ENCODE assay signal across 8 cellular contexts in genomic region chr2:55693181-55694125, GRCh38. TPM values are rescaled to one million over a fixed set of nuclear protein-coding genes. Genes with fewer than 3 reads are reported as not detected.
DNase-seq lines count a peak whose midpoint lies in the region; ATAC-seq and TF ChIP-seq lines count a peak whose summit lies in the region.

PNPT1 (minus strand) TSS chr2:55693844; CDS start chr2:55693823, 21 bp downstream.

- H3K9me3 Mint-ChIP-seq in activated naive CD4-positive, alpha-beta T cell treated with anti-CD3 and anti-CD28 coated beads, Interleukin-2, amount 50 U/mL, for 24 hours: no peaks in the 10 kb centered on the region

- H3K27ac ChIP-seq in osteoblast (ENCODE audit: low read depth, low read length) (peak within 1 kb of the TSS; percentile 73), thoracic aorta (peak within 1 kb of the TSS in 1 of 2 donors; percentile 11)

- H3K4me3 ChIP-seq in GM06990 (replicated peaks; ENCODE audit: low read depth, low read length) (peak within 1 kb of the TSS; percentile 86), osteoblast (ENCODE audit: insufficient read depth, low read length) (peak within 1 kb of the TSS; percentile 98), thoracic aorta (peak within 1 kb of the TSS; percentile 86)

- H4K20me1 ChIP-seq in osteoblast (ENCODE audit: insufficient read depth, low read length): no peaks in the 10 kb centered on the region

- peak within 1 kb of the TSS; percentile 100 for H2AFZ ChIP-seq in osteoblast (ENCODE audit: low read length)

- DNase-seq in GM06990 (ENCODE audit: extremely low read depth, insufficient read length) (peak; percentile 96), NCI-H1092 (lab: John Stamatoyannopoulos, UW) (peak; percentile 87), glomerular visceral epithelial cell (ENCODE audit: extremely low spot score) (peak; percentile 87), osteoblast (ENCODE audit: insufficient read length, low spot score, missing footprints) (peak; percentile 99), thoracic aorta (ENCODE audit: low spot score) (peak; percentile 65)

- ATAC-seq in HG02588 (IDR thresholded peaks at IDR 0.05; ENCODE audit: unreplicated experiment) (peak; percentile 100), SK-N-SH treated with all-trans-retinoic acid at 6 μM for 48 hours (peak; percentile 100), thoracic aorta (ENCODE audit: insufficient number of reproducible peaks, low FRiP score, low read depth) (peak; percentile 95)

- peak within 1 kb of the TSS; percentile 96 for H3K4me2 ChIP-seq in osteoblast (ENCODE audit: insufficient read depth, low read length)

- peaks cover 43% of the 10 kb centered on the region for H3K4me1 Mint-ChIP-seq in activated naive CD4-positive, alpha-beta T cell treated with anti-CD3 and anti-CD28 coated beads, Interleukin-2, amount 50 U/mL, for 24 hours

- H3K36me3 Mint-ChIP-seq in activated naive CD4-positive, alpha-beta T cell treated with anti-CD3 and anti-CD28 coated beads, Interleukin-2, amount 50 U/mL, for 24 hours: peaks cover 16% of the 10 kb centered on the region

- H3K27me3 ChIP-seq in GM06990 (replicated peaks; ENCODE audit: control insufficient read depth, insufficient read depth, low read length) (no peaks in the 10 kb centered on the region), osteoblast (ENCODE audit: insufficient read depth, low read length) (peaks cover 2% of the 10 kb centered on the region), thoracic aorta (replicated peaks; ENCODE audit: insufficient read depth) (no peaks in the 10 kb centered on the region)

- TF ChIP-seq CTCF in GM06990 (IDR thresholded peaks at IDR 0.05; ENCODE audit: insufficient read depth, low read length, poor library complexity, severe bottlenecking): no peak
- no peak for TF ChIP-seq CTCF in osteoblast (IDR thresholded peaks at IDR 0.05; ENCODE audit: extremely low read depth, low read depth, low read length)
- TF ChIP-seq CTCF in thoracic aorta (IDR thresholded peaks at IDR 0.05): no peak

- H3K9me3 ChIP-seq in osteoblast (ENCODE audit: low read depth, low read length): no peaks in the 10 kb centered on the region
- H3K9me3 ChIP-seq in thoracic aorta: no peaks in the 10 kb centered on the region

- no peaks in the 10 kb centered on the region for H3K27me3 Mint-ChIP-seq in activated naive CD4-positive, alpha-beta T cell treated with anti-CD3 and anti-CD28 coated beads, Interleukin-2, amount 50 U/mL, for 24 hours

- H3K4me3 Mint-ChIP-seq in activated naive CD4-positive, alpha-beta T cell treated with anti-CD3 and anti-CD28 coated beads, Interleukin-2, amount 50 U/mL, for 24 hours: peak within 1 kb of the TSS; percentile 96

- H3K4me1 ChIP-seq in osteoblast (ENCODE audit: insufficient read depth, low read length): peaks cover 9% of the 10 kb centered on the region
- peaks cover 3 to 10% of the 10 kb centered on the region in 2 donors for H3K4me1 ChIP-seq in thoracic aorta (ENCODE audit: control insufficient read depth in 1 of 2, low read depth in 2 of 2)

- peaks cover 48% of the 10 kb centered on the region for H3K79me2 ChIP-seq in osteoblast (ENCODE audit: insufficient read depth, low read length)

- H3K36me3 ChIP-seq in GM06990 (ENCODE audit: control insufficient read depth, insufficient read depth, low read length) (no peaks in the 10 kb centered on the region), osteoblast (ENCODE audit: insufficient read depth, low read length) (no peaks in the 10 kb centered on the region), thoracic aorta (no peaks in the 10 kb centered on the region)

- peak within 1 kb of the TSS; percentile 96 for H3K27ac Mint-ChIP-seq in activated naive CD4-positive, alpha-beta T cell treated with anti-CD3 and anti-CD28 coated beads, Interleukin-2, amount 50 U/mL, for 24 hours

TF ChIP-seq in SK-N-SH treated with all-trans-retinoic acid at 6 μM for 48 hours, 23 proteins besides CTCF, POLR2A, EP300 and RAD21:
- TF ChIP-seq TOX (CRISPR knock-in tag; IDR thresholded peaks at IDR 0.05; ENCODE audit: borderline replicate concordance) (no peak), ESRRG (CRISPR knock-in tag; IDR thresholded peaks at IDR 0.05) (no peak), CSRNP3 (CRISPR knock-in tag; IDR thresholded peaks at IDR 0.05) (no peak), TSHZ2 (CRISPR knock-in tag; IDR thresholded peaks at IDR 0.05) (0 out of 2 replicates have a peak, but pooled peaks have one; percentile 15), RARB (CRISPR knock-in tag; IDR thresholded peaks at IDR 0.05) (no peak), ISL1 (CRISPR knock-in tag; IDR thresholded peaks at IDR 0.05) (no peak), ZFP30 (CRISPR knock-in tag; IDR thresholded peaks at IDR 0.05) (no peak)

RNA-seq across cellular contexts. Expression of gene PNPT1, which starts in this region (rescaled TPM):
- total RNA-seq in osteoblast: 18.3 and 22.8 TPM in 2 replicates
- 10 to 100 TPM in 1 of 2 donors, 1 to 10 TPM in 1; 8.9 to 24.6 TPM for total RNA-seq in thoracic aorta
